ENCODE assay signal across 19 cellular contexts in the genomic region with DNA sequence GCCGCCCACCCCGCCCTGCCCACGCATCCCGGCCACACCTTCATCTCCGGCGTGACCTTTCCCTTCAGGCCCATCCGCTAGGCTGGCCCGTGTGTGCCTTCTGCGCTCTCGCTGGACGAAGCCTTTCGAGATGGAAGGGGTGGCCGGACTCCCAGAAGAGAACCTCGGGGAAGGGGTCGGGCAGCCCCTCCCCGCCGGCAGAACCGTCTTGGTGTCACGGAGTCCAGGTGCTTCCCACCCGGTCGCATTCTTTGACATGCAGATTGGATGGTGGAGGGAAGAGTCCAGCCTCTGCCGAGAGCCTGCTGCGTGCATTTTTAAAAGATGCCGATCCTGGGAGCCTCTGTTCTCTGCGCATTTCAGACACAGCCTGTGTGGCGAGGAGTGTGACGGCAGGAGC. TPM values are rescaled to one million over a fixed set of nuclear protein-coding genes. Genes with fewer than 3 reads are reported as not detected.
A peak's percentile ranks its signal among the peaks of the same experiment; 100 is the strongest.
DNase-seq lines count a peak whose midpoint lies in the region; FAIRE-seq and TF ChIP-seq lines count a peak whose summit lies in the region.
"Had no signal": no experiment of that assay in that cellular context is flagged by ENCODE, and none has a peak within 500 bp of the region (broad histone marks: within the 10 kb centered on the region; RNA-seq: fewer than 3 reads in every experiment).

No MANE protein-coding gene starts in this region.

- no peaks in the 10 kb centered on the region for H3K4me1 ChIP-seq in breast epithelium
- peaks cover 3% of the 10 kb centered on the region for H3K4me1 ChIP-seq in NT2/D1 (ENCODE audit: insufficient read depth, insufficient read length)
- H3K4me1 ChIP-seq: A549 had no signal

- intact Hi-C loops in MCF 10A (cut with micrococcal nuclease), result no loop called here
- intact Hi-C loops in breast epithelium (cut with DNase I; ENCODE audit: low total_unique reads), result no loop called here

- peak overlapping the region; percentile 1 for H3K9ac ChIP-seq in NT2/D1 (ENCODE audit: insufficient read length, low read depth)
- H3K9ac ChIP-seq: BLaER1 had no signal

- DNase-seq in MCF 10A (ENCODE audit: unreplicated experiment) (no peak), breast epithelium (ENCODE audit: low spot score in 2 of 2) (no peak), NT2/D1 (ENCODE audit: low read depth, low spot score) (no peak), urothelium cell line (ENCODE audit: low spot score) (no peak), iPS-NIHi7 (ENCODE audit: extremely low spot score) (no peak), NCI-H82 treated with DMSO at 0.1 percent for 48 hours (lab: John Stamatoyannopoulos, UW; ENCODE audit: unreplicated experiment) (no peak)
- DNase-seq: CD4-positive, alpha-beta memory T cell; DMS79 treated with DMSO at 0.1 percent for 48 hours; GF-D8; HCEC 1CT; KBM-7 had no signal

- POLR2A ChIA-PET in MCF 10A (lab: Yijun Ruan, JAX), result no interaction called here

- H3K27me3 ChIP-seq in breast epithelium (no peaks in the 10 kb centered on the region), NT2/D1 (ENCODE audit: insufficient read depth, insufficient read length) (peaks cover 6% of the 10 kb centered on the region)

- BruUV-seq in MCF 10A (replicated peaks; lab: Mats Ljungman, UMichigan), result TSS peak; percentile 52

- no peaks in the 10 kb centered on the region for H3K9me3 ChIP-seq in breast epithelium
- no peaks in the 10 kb centered on the region; the same call in 1 of the 2 replicates for H3K9me3 ChIP-seq in NT2/D1 (ENCODE audit: insufficient read depth, low read length)
- H3K9me3 ChIP-seq: A549, BLaER1 had no signal

- H3K9me3 Mint-ChIP-seq in MCF 10A (ENCODE audit: unreplicated experiment), result no peaks in the 10 kb centered on the region
- H3K9me3 Mint-ChIP-seq: IgD-negative memory B cell had no signal

- CTCF ChIA-PET in MCF 10A (lab: Yijun Ruan, JAX), result interaction anchor here (1.8 kb wide), 1 partner anchor 18 kb away, joined by 8 read pairs; a partner anchor contains a TSS

- H3K27ac Mint-ChIP-seq in MCF 10A (ENCODE audit: low read depth, unreplicated experiment), result no peak overlapping the region
- H3K27ac Mint-ChIP-seq: CD14-positive monocyte; CD4-positive, alpha-beta memory T cell; IgD-negative memory B cell had no signal

- H3K36me3 ChIP-seq in breast epithelium (no peaks in the 10 kb centered on the region), NT2/D1 (ENCODE audit: insufficient read depth, insufficient read length, low read length) (peaks cover 35% of the 10 kb centered on the region)

- no peak for TF ChIP-seq CTCF in MCF 10A (IDR thresholded peaks at IDR 0.05; ENCODE audit: unreplicated experiment)
- TF ChIP-seq CTCF in breast epithelium (IDR thresholded peaks at IDR 0.05), result no peak

- H3K27me3 Mint-ChIP-seq in MCF 10A (ENCODE audit: insufficient read depth, unreplicated experiment), result peaks cover 8% of the 10 kb centered on the region

- H3K36me3 Mint-ChIP-seq in MCF 10A (ENCODE audit: insufficient read depth, unreplicated experiment), result peaks cover 22% of the 10 kb centered on the region

- no peak overlapping the region for H3K4me3 Mint-ChIP-seq in MCF 10A (ENCODE audit: unreplicated experiment)
- H3K4me3 Mint-ChIP-seq: CD14-positive monocyte; CD4-positive, alpha-beta memory T cell; IgD-negative memory B cell had no signal

- H3K4me3 ChIP-seq in breast epithelium, result no peak overlapping the region
- no peak overlapping the region for H3K4me3 ChIP-seq in NT2/D1 (ENCODE audit: insufficient read length, low read depth)
- H3K4me3 ChIP-seq: A549, BLaER1, GM12878 had no signal

- H3K27ac ChIP-seq in breast epithelium, result no peak overlapping the region
- H3K27ac ChIP-seq: 22Rv1, A549, BLaER1 had no signal

- no peaks in the 10 kb centered on the region for H3K4me1 Mint-ChIP-seq in MCF 10A (ENCODE audit: insufficient read depth, unreplicated experiment)
- H3K4me1 Mint-ChIP-seq: IgD-negative memory B cell had no signal

- TF ChIP-seq POLR2A in breast epithelium (IDR thresholded peaks at IDR 0.05), result no peak

- FAIRE-seq in urothelium cell line (lab: Jason Lieb, UNC), result peak; percentile 90
- FAIRE-seq: A549, GM12878, HTR-8/SVneo had no signal

RNA-seq across cellular contexts. Expression of a gene that starts 7.3 kb away (rescaled TPM):
- total RNA-seq in MCF 10A (2022) (not detected in 2 replicates), breast epithelium (10 to 100 TPM in 2 of 3 donors, 1 to 10 TPM in 1; 5.8 to 11.7 (median 11.5) TPM)

RNA-seq across cellular contexts. Expression of a gene that starts 18.3 kb away (rescaled TPM):
- 25.4 and 26.5 TPM in 2 replicates for total RNA-seq in MCF 10A (2022)
- total RNA-seq in breast epithelium, result 10 to 100 TPM; 22.9 to 36.4 (median 28.2) TPM

RNA-seq across cellular contexts. Expression of a gene that starts 29.0 kb away (rescaled TPM):
- total RNA-seq in MCF 10A (2022) (26.1 and 27.1 TPM in 2 replicates), breast epithelium (10 to 100 TPM; 10.2 to 21.4 (median 21.3) TPM)

RNA-seq across cellular contexts. Expression of a gene that starts 30.8 kb away (rescaled TPM):
- total RNA-seq in MCF 10A (2022), result 41.8 and 45.6 TPM in 2 replicates
- total RNA-seq in breast epithelium, result 10 to 100 TPM; 43.2 to 60.6 (median 43.3) TPM

RNA-seq across cellular contexts. Expression of a gene that starts 56.8 kb away (rescaled TPM):
- total RNA-seq in MCF 10A (2022), result not detected in 2 replicates
- total RNA-seq in breast epithelium, result under 1 TPM in 2 of 3 donors, not detected in 1; 0.33 to 0.88 TPM
- total RNA-seq: GM12878, H4 had no signal
